Comparison of ENCODE assay signal across 8 cellular contexts in genomic region chr1:184860985-184861754, GRCh38.
A peak's percentile ranks its signal among the peaks of the same experiment; 100 is the strongest.
DNase-seq lines count a peak whose midpoint lies in the region; ATAC-seq, FAIRE-seq and TF ChIP-seq lines count a peak whose summit lies in the region.
"Had no signal": no experiment of that assay in that cellular context is flagged by ENCODE, and none has a peak within 500 bp of the region (broad histone marks: within the 10 kb centered on the region; RNA-seq: fewer than 3 reads in every experiment).

No MANE protein-coding gene starts in this region.

- no peaks in the 10 kb centered on the region for H3K27me3 ChIP-seq in neutrophil

- ATAC-seq in HG02678 (IDR thresholded peaks at IDR 0.05; ENCODE audit: unreplicated experiment): peak; percentile 92

- no peak overlapping the region for H3K4me3 ChIP-seq in neutrophil (ENCODE audit: low read depth in 1 of 2, low read length in 1 of 2)
- H3K4me3 ChIP-seq: coronary artery had no signal

- H3K9me3 ChIP-seq in neutrophil: no peaks in the 10 kb centered on the region

- no peak for DNase-seq in GM19239 (ENCODE audit: insufficient read length, low spot score)
- DNase-seq in NCI-H446 treated with DMSO at 0.1 percent for 48 hours (lab: John Stamatoyannopoulos, UW): peak; percentile 70
- no peak for DNase-seq in ecto neural progenitor cell (ENCODE audit: low spot score)
- no peak for DNase-seq in NCI-H1105 treated with DMSO at 0.1 percent for 48 hours (lab: John Stamatoyannopoulos, UW)
- no peak for DNase-seq in OCI-M1 (lab: John Stamatoyannopoulos, UW)

- H3K36me3 ChIP-seq in neutrophil: no peaks in the 10 kb centered on the region

- peaks cover 46 to 67% of the 10 kb centered on the region in 2 experiments for H3K4me1 ChIP-seq in neutrophil (ENCODE audit: control insufficient read depth in 1 of 2, insufficient read depth in 1 of 2, low read depth in 1 of 2, low read length in 1 of 2)

- FAIRE-seq in GM19239 (lab: Jason Lieb, UNC): peak; percentile 31

- H3K27ac ChIP-seq in neutrophil: peak overlapping the region; percentile 58
- H3K27ac ChIP-seq: coronary artery had no signal

- TF ChIP-seq CTCF in neutrophil (IDR thresholded peaks at IDR 0.05): no peak
